32 cellular contexts compared by ENCODE assay signal in the genomic region with DNA sequence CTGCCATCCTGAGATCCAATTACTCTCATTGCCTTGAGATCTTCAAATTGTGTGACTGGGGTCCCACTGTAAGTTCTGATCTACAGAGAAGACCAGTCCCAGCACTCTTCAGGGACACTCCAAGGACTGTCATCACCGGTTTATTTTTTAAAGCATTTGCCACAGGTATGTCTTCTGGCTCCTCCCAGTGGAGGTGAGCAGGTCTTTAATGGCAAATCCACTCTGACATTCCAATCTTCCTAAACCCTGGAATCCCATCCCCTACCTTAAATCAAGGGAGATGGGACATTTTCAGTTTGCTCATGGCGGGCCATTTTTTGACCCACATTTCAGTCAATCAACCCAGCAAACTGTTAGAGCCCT. TPM values are rescaled to one million over a fixed set of nuclear protein-coding genes. Genes with fewer than 3 reads are reported as not detected.
"Had no signal": no experiment of that assay in that cellular context is flagged by ENCODE, and none has a peak within 500 bp of the region (broad histone marks: within the 10 kb centered on the region; RNA-seq: fewer than 3 reads in every experiment).

No MANE protein-coding gene starts in this region.

- H3K4me2 ChIP-seq: smooth muscle cell had no signal

- H3K27ac ChIP-seq: left ventricle myocardium inferior, ovary, right atrium auricular region, right lobe of liver, tibial nerve, uterus had no signal

- H3K27ac Mint-ChIP-seq: immature natural killer cell; memory B cell; naive thymus-derived CD4-positive, alpha-beta T cell; natural killer cell treated with Interleukin-12 subunit alpha and Interleukin-12 subunit beta and Interleukin-15 and Interleukin-18, amount 100 ng/mL, for 72 hours; progenitor cell of endocrine pancreas; stimulated activated memory B cell treated with anti-CD40 and anti-IgM and Interleukin-4, amounts not matched to agents 10 μg/mL and 1 μg/mL and 100 μg/mL, for 72 hours; stimulated activated naive CD8-positive, alpha-beta T cell treated with anti-CD3 and anti-CD28 coated beads, Interleukin-15, amount 100 ng/mL, for 72 hours; type B pancreatic cell had no signal

- H3K9me3 ChIP-seq: left ventricle myocardium inferior, mucosa of descending colon, ovary, right atrium auricular region, right lobe of liver, tibial nerve, uterus had no signal

- H3K4me3 ChIP-seq: left ventricle myocardium inferior, lung, mucosa of descending colon, ovary, right atrium auricular region, right lobe of liver, smooth muscle cell, tibial nerve, uterus had no signal

- H3K9me3 Mint-ChIP-seq: immature natural killer cell; memory B cell; natural killer cell treated with Interleukin-12 subunit alpha and Interleukin-12 subunit beta and Interleukin-15 and Interleukin-18, amount 100 ng/mL, for 72 hours; stimulated activated memory B cell treated with anti-CD40 and anti-IgM and Interleukin-4, amounts not matched to agents 10 μg/mL and 1 μg/mL and 100 μg/mL, for 72 hours; stimulated activated naive CD8-positive, alpha-beta T cell treated with anti-CD3 and anti-CD28 coated beads, Interleukin-15, amount 100 ng/mL, for 72 hours; type B pancreatic cell had no signal

- H3K4me1 Mint-ChIP-seq: immature natural killer cell; memory B cell; naive thymus-derived CD4-positive, alpha-beta T cell; stimulated activated memory B cell treated with anti-CD40 and anti-IgM and Interleukin-4, amounts not matched to agents 10 μg/mL and 1 μg/mL and 100 μg/mL, for 72 hours; stimulated activated naive CD8-positive, alpha-beta T cell treated with anti-CD3 and anti-CD28 coated beads, Interleukin-15, amount 100 ng/mL, for 72 hours had no signal

- H3K4me3 Mint-ChIP-seq: immature natural killer cell; memory B cell; naive thymus-derived CD4-positive, alpha-beta T cell; natural killer cell treated with Interleukin-12 subunit alpha and Interleukin-12 subunit beta and Interleukin-15 and Interleukin-18, amount 100 ng/mL, for 72 hours; stimulated activated memory B cell treated with anti-CD40 and anti-IgM and Interleukin-4, amounts not matched to agents 10 μg/mL and 1 μg/mL and 100 μg/mL, for 72 hours; stimulated activated naive CD8-positive, alpha-beta T cell treated with anti-CD3 and anti-CD28 coated beads, Interleukin-15, amount 100 ng/mL, for 72 hours; type B pancreatic cell had no signal

- H3K4me1 ChIP-seq: left ventricle myocardium inferior, right atrium auricular region, right lobe of liver, tibial nerve, uterus had no signal

- H3K36me3 ChIP-seq: left ventricle myocardium inferior, ovary, right atrium auricular region, right lobe of liver, tibial nerve, uterus had no signal

- ATAC-seq: mucosa of descending colon; natural killer cell treated with Interleukin-12 subunit alpha and Interleukin-12 subunit beta and Interleukin-15 and Interleukin-18, amount 100 ng/mL, for 72 hours; right lobe of liver; stimulated activated memory B cell treated with anti-CD40 and anti-IgM and Interleukin-4, amounts not matched to agents 10 μg/mL and 1 μg/mL and 100 μg/mL, for 72 hours; stimulated activated naive CD8-positive, alpha-beta T cell treated with anti-CD3 and anti-CD28 coated beads, Interleukin-15, amount 100 ng/mL, for 72 hours had no signal

- H3K27me3 Mint-ChIP-seq: stimulated activated memory B cell treated with anti-CD40 and anti-IgM and Interleukin-4, amounts not matched to agents 10 μg/mL and 1 μg/mL and 100 μg/mL, for 72 hours; type B pancreatic cell had no signal

- H3K36me3 Mint-ChIP-seq: immature natural killer cell; memory B cell; naive thymus-derived CD4-positive, alpha-beta T cell; natural killer cell treated with Interleukin-12 subunit alpha and Interleukin-12 subunit beta and Interleukin-15 and Interleukin-18, amount 100 ng/mL, for 72 hours; stimulated activated memory B cell treated with anti-CD40 and anti-IgM and Interleukin-4, amounts not matched to agents 10 μg/mL and 1 μg/mL and 100 μg/mL, for 72 hours; type B pancreatic cell had no signal

- DNase-seq: hypothalamus; immature natural killer cell; islet precursor cell; left ventricle myocardium inferior; midbrain; mucosa of descending colon; naive thymus-derived CD4-positive, alpha-beta T cell; ovary; stimulated activated CD4-positive, alpha-beta T cell treated with anti-CD3 and anti-CD28 coated beads, Interleukin-1b, Interleukin-23, amount 100 ng/mL, for 48 hours; stimulated activated CD4-positive, alpha-beta T cell treated with anti-CD3 and anti-CD28 coated beads, Interleukin-2, amount 100 ng/mL, for 48 hours; stimulated activated CD4-positive, alpha-beta T cell treated with anti-CD3 and anti-CD28 coated beads, Interleukin-4, amount 100 ng/mL, for 4 hours; stimulated activated CD8-positive, alpha-beta memory T cell treated with anti-CD3 and anti-CD28 coated beads, Interleukin-4, amount 100 ng/mL, for 48 hours; stimulated activated naive CD4-positive, alpha-beta T cell treated with Interleukin-2 at 50 U/mL for 16 hours; stimulated activated naive CD8-positive, alpha-beta T cell treated with anti-CD3 and anti-CD28 coated beads, Interleukin-15, amount 100 ng/mL, for 72 hours; substantia nigra; uterus had no signal

- H3K27me3 ChIP-seq: ovary, right atrium auricular region, right lobe of liver, tibial nerve, uterus had no signal

RNA-seq across cellular contexts. Expression of a gene that starts 35.2 kb away (rescaled TPM):
- total RNA-seq: kidney epithelial cell; left ventricle myocardium inferior; mesenteric fat pad; myocyte; naive thymus-derived CD4-positive, alpha-beta T cell; natural killer cell treated with Interleukin-12 subunit alpha and Interleukin-12 subunit beta and Interleukin-15 and Interleukin-18, amount 100 ng/mL, for 72 hours; ovary; right atrium auricular region; skeletal muscle tissue; smooth muscle cell; temporal lobe; uterus had no signal
- polyA plus RNA-seq: immature natural killer cell; naive thymus-derived CD4-positive, alpha-beta T cell; neural cell; ovary; smooth muscle cell had no signal
